In genomic region chr12:121810234-121810817, GRCh38 we compare ENCODE assay signal across 10 cellular contexts. TPM values are rescaled to one million over a fixed set of nuclear protein-coding genes. Genes with fewer than 3 reads are reported as not detected.
A peak's percentile ranks its signal among the peaks of the same experiment; 100 is the strongest.
DNase-seq lines count a peak whose midpoint lies in the region; ATAC-seq and TF ChIP-seq lines count a peak whose summit lies in the region.
"Had no signal": no experiment of that assay in that cellular context is flagged by ENCODE, and none has a peak within 500 bp of the region (broad histone marks: within the 10 kb centered on the region; RNA-seq: fewer than 3 reads in every experiment).

No MANE protein-coding gene starts in this region.

- peak overlapping the region; percentile 68 for H3K4me3 ChIP-seq in left ventricle myocardium inferior
- H3K4me3 ChIP-seq in stomach smooth muscle (ENCODE audit: low read length in 2 of 2) = peak overlapping the region in 1 of 2 donors; percentile 89
- H3K4me3 ChIP-seq: MG63 had no signal

- H3K27me3 ChIP-seq in left ventricle myocardium inferior (ENCODE audit: low read depth) (no peaks in the 10 kb centered on the region), stomach smooth muscle (ENCODE audit: control insufficient read depth in 1 of 2, insufficient read depth in 2 of 2, low read length in 2 of 2) (no peaks in the 10 kb centered on the region)
- H3K27me3 ChIP-seq: MG63 had no signal

- DNase-seq in left ventricle myocardium inferior = no peak
- DNase-seq in cardiac septum (ENCODE audit: low spot score) = no peak
- DNase-seq in islet precursor cell = peak; percentile 53
- DNase-seq in activated CD8-positive, alpha-beta memory T cell treated with anti-CD3 and anti-CD28 coated beads, Interleukin-2, amount 50 U/mL, for 4 hours = no peak
- no peak for DNase-seq in H4 (ENCODE audit: low spot score)
- DNase-seq: activated effector memory CD4-positive, alpha-beta T cell treated with Interleukin-2 at 50 U/mL for 16 hours; MG63 had no signal

- no peak for ATAC-seq in GM19023 (IDR thresholded peaks at IDR 0.05; ENCODE audit: unreplicated experiment)

- no peak overlapping the region for H3K9ac ChIP-seq in stomach smooth muscle (ENCODE audit: low read length in 2 of 2)

- H3K4me1 ChIP-seq in left ventricle myocardium inferior (peaks cover 65% of the 10 kb centered on the region), stomach smooth muscle (ENCODE audit: control insufficient read depth, insufficient read depth, low read length) (peaks cover 59% of the 10 kb centered on the region)

- intact Hi-C loops in left ventricle myocardium inferior (cut with micrococcal nuclease) = no loop called here
- intact Hi-C loops in cardiac septum (cut with DNase I) = loop anchor here (5.0 kb wide), 1 partner anchor 33 kb away; no protein-coding TSS in a partner anchor

- H3K36me3 ChIP-seq in left ventricle myocardium inferior (peaks cover 56% of the 10 kb centered on the region), stomach smooth muscle (ENCODE audit: control insufficient read depth in 2 of 2, insufficient read depth in 2 of 2, low read length in 2 of 2) (peaks cover 11 to 34% of the 10 kb centered on the region in 2 donors)

- H3K9me3 ChIP-seq in left ventricle myocardium inferior (replicated peaks) = no peaks in the 10 kb centered on the region
- H3K9me3 ChIP-seq in stomach smooth muscle (ENCODE audit: control insufficient read depth in 2 of 2, low read length in 2 of 2) = no peaks in the 10 kb centered on the region
- H3K9me3 ChIP-seq: MG63 had no signal

- TF ChIP-seq CTCF in left ventricle myocardium inferior (IDR thresholded peaks at IDR 0.05; ENCODE audit: borderline replicate concordance) = no peak
- no peak for TF ChIP-seq CTCF in VCaP (conservative IDR thresholded peaks at IDR 0.05)

- H3K27ac ChIP-seq in left ventricle myocardium inferior (replicated peaks) (no peak overlapping the region), VCaP (peak overlapping the region; percentile 83), stomach smooth muscle (ENCODE audit: low read length) (peak overlapping the region; percentile 58)

RNA-seq across cellular contexts. Expression of gene SETD1B, which starts 6.5 kb away (rescaled TPM):
- total RNA-seq in left ventricle myocardium inferior (7.9 TPM), cardiac septum (13.0 TPM)
- 1.2 and 2.1 TPM in 2 replicates for total RNA-seq in H4 (2014; rRNA removed; shearing (Covaris generic))

RNA-seq across cellular contexts. Expression of gene RHOF, which starts 16.8 kb away (rescaled TPM):
- total RNA-seq in left ventricle myocardium inferior = 44.3 TPM
- 20.9 TPM for total RNA-seq in cardiac septum
- total RNA-seq in H4 (2014; rRNA removed; shearing (Covaris generic)) = 0.99 and 3.3 TPM in 2 replicates

RNA-seq across cellular contexts. Expression of gene HPD, which starts 48.3 kb away (rescaled TPM):
- total RNA-seq in left ventricle myocardium inferior = 1.3 TPM
- total RNA-seq in cardiac septum = 1.3 TPM
- not detected in 2 replicates for total RNA-seq in H4 (2014; rRNA removed; shearing (Covaris generic))
